ENCODE assay signal across 1 cellular context in genomic region chr2:58046585-58047372, GRCh38.
TF ChIP-seq lines count a peak whose summit lies in the region.

Gene VRK2 (plus strand): TSS chr2:58046806. CDS start chr2:58048832, 2,026 bp downstream.

TF ChIP-seq in HepG2, 621 proteins besides CTCF, POLR2A, EP300 and RAD21 (continued from another document and continues in another):
- TF ChIP-seq SIX4 (CRISPR knock-in tag; IDR thresholded peaks at IDR 0.05) (peak; percentile 39), POLR2G (IDR thresholded peaks at IDR 0.05; ENCODE audit: low read depth, low read length) (peak; percentile 95), CENPX (CRISPR knock-in tag; IDR thresholded peaks at IDR 0.05) (no peak), NONO (IDR thresholded peaks at IDR 0.05) (no peak), NONO (CRISPR knock-in tag; conservative IDR thresholded peaks at IDR 0.05) (peak; percentile 58), DPF2 (CRISPR knock-in tag; IDR thresholded peaks at IDR 0.05; ENCODE audit: borderline replicate concordance, low read depth) (no peak), ZFP62 (CRISPR knock-in tag; IDR thresholded peaks at IDR 0.05) (no peak), CCDC6 (CRISPR knock-in tag; IDR thresholded peaks at IDR 0.05) (peak; percentile 91), PBX3 (CRISPR knock-in tag; IDR thresholded peaks at IDR 0.05; ENCODE audit: borderline replicate concordance) (peak; percentile 90), HDAC6 (IDR thresholded peaks at IDR 0.05; ENCODE audit: low read depth, low read length) (no peak), BORCS8-MEF2B (CRISPR knock-in tag; IDR thresholded peaks at IDR 0.05) (peak; percentile 93), CHD2 (IDR thresholded peaks at IDR 0.05; ENCODE audit: low read depth, low read length) (peak; percentile 41; the same call in 1 of the 2 replicates), ZBTB2 (CRISPR knock-in tag; IDR thresholded peaks at IDR 0.05; ENCODE audit: low read depth) (peak; percentile 79), PCBP1 (IDR thresholded peaks at IDR 0.05; ENCODE audit: borderline replicate concordance, low read depth, low read length) (peak; percentile 77; the same call in 1 of the 2 replicates), ZNF431 (CRISPR knock-in tag; IDR thresholded peaks at IDR 0.05; ENCODE audit: borderline replicate concordance, low read depth) (peak; percentile 80), ZNF747 (CRISPR knock-in tag; IDR thresholded peaks at IDR 0.05; ENCODE audit: borderline replicate concordance) (peak; percentile 95), NKX3-1 (CRISPR knock-in tag; IDR thresholded peaks at IDR 0.05) (peak; percentile 96), U2AF2 (IDR thresholded peaks at IDR 0.05; ENCODE audit: low read depth, low read length) (no peak), EEA1 (CRISPR knock-in tag; IDR thresholded peaks at IDR 0.05; ENCODE audit: borderline replicate concordance) (peak; percentile 90), RERE (CRISPR knock-in tag; IDR thresholded peaks at IDR 0.05; ENCODE audit: low read depth) (no peak; the same call in 1 of the 2 replicates), ZNF317 (CRISPR knock-in tag; IDR thresholded peaks at IDR 0.05) (peak; percentile 83), ZNF766 (CRISPR knock-in tag; IDR thresholded peaks at IDR 0.05; ENCODE audit: borderline replicate concordance) (peak; percentile 97; the same call in 1 of the 2 replicates), ZNF589 (CRISPR knock-in tag; conservative IDR thresholded peaks at IDR 0.05) (no peak), ZSCAN12 (CRISPR knock-in tag; IDR thresholded peaks at IDR 0.05) (peak; percentile 90), ZMYM4 (CRISPR knock-in tag; IDR thresholded peaks at IDR 0.05) (peak; percentile 87), MAFK (conservative IDR thresholded peaks at IDR 0.05 in 1 of 2, IDR thresholded peaks at IDR 0.05 in 1 of 2; ENCODE audit: low read length in 2 of 2) (peak in 1 of 2 experiments; percentile 27; a peak in 2 of 4 replicates), PCBP2 (optimal IDR thresholded peaks at IDR 0.05; ENCODE audit: low read depth, low read length, poor library complexity, severe bottlenecking) (no peak), ZFP36 (IDR thresholded peaks at IDR 0.05; ENCODE audit: borderline replicate concordance, low read depth, low read length, partially characterized antibody) (no peak), ZNF496 (CRISPR knock-in tag; IDR thresholded peaks at IDR 0.05; ENCODE audit: insufficient replicate concordance) (no peak), JUNB (CRISPR knock-in tag; IDR thresholded peaks at IDR 0.05; ENCODE audit: borderline replicate concordance) (0 out of 2 replicates have a peak, but pooled peaks have one; percentile 74), ZNF737 (CRISPR knock-in tag; IDR thresholded peaks at IDR 0.05; ENCODE audit: borderline replicate concordance) (peak; percentile 96), ZNF558 (CRISPR knock-in tag; IDR thresholded peaks at IDR 0.05; ENCODE audit: borderline replicate concordance) (peak; percentile 98), ZNF660 (CRISPR knock-in tag; IDR thresholded peaks at IDR 0.05; ENCODE audit: borderline replicate concordance, low read depth) (0 out of 2 replicates have a peak, but pooled peaks have one; percentile 90), ZFP91 (CRISPR knock-in tag; IDR thresholded peaks at IDR 0.05; ENCODE audit: borderline replicate concordance) (peak; percentile 98), RORA (CRISPR knock-in tag; IDR thresholded peaks at IDR 0.05) (peak; percentile 82; the same call in 1 of the 2 replicates), THYN1 (CRISPR knock-in tag; IDR thresholded peaks at IDR 0.05; ENCODE audit: borderline replicate concordance, low read depth) (no peak), KLF13 (CRISPR knock-in tag; IDR thresholded peaks at IDR 0.05) (peak; percentile 95), RCOR2 (CRISPR knock-in tag; IDR thresholded peaks at IDR 0.05) (peak; percentile 64; the same call in 1 of the 2 replicates), ZNF468 (CRISPR knock-in tag; IDR thresholded peaks at IDR 0.05) (0 out of 2 replicates have a peak, but pooled peaks have one; percentile 66), ZNF180 (CRISPR knock-in tag; IDR thresholded peaks at IDR 0.05; ENCODE audit: borderline replicate concordance, low read depth) (no peak; the same call in 1 of the 2 replicates)
- TF ChIP-seq, protein P1, sequence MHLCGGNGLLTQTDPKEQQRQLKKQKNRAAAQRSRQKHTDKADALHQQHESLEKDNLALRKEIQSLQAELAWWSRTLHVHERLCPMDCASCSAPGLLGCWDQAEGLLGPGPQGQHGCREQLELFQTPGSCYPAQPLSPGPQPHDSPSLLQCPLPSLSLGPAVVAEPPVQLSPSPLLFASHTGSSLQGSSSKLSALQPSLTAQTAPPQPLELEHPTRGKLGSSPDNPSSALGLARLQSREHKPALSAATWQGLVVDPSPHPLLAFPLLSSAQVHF (CRISPR knock-in tag; IDR thresholded peaks at IDR 0.05) = peak; percentile 86
- TF ChIP-seq, protein P2, sequence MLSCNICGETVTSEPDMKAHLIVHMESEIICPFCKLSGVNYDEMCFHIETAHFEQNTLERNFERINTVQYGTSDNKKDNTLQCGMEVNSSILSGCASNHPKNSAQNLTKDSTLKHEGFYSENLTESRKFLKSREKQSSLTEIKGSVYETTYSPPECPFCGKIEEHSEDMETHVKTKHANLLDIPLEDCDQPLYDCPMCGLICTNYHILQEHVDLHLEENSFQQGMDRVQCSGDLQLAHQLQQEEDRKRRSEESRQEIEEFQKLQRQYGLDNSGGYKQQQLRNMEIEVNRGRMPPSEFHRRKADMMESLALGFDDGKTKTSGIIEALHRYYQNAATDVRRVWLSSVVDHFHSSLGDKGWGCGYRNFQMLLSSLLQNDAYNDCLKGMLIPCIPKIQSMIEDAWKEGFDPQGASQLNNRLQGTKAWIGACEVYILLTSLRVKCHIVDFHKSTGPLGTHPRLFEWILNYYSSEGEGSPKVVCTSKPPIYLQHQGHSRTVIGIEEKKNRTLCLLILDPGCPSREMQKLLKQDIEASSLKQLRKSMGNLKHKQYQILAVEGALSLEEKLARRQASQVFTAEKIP (CRISPR knock-in tag; IDR thresholded peaks at IDR 0.05; ENCODE audit: borderline replicate concordance) = peak; percentile 82; the same call in 1 of the 2 replicates
- TF ChIP-seq, protein P3, sequence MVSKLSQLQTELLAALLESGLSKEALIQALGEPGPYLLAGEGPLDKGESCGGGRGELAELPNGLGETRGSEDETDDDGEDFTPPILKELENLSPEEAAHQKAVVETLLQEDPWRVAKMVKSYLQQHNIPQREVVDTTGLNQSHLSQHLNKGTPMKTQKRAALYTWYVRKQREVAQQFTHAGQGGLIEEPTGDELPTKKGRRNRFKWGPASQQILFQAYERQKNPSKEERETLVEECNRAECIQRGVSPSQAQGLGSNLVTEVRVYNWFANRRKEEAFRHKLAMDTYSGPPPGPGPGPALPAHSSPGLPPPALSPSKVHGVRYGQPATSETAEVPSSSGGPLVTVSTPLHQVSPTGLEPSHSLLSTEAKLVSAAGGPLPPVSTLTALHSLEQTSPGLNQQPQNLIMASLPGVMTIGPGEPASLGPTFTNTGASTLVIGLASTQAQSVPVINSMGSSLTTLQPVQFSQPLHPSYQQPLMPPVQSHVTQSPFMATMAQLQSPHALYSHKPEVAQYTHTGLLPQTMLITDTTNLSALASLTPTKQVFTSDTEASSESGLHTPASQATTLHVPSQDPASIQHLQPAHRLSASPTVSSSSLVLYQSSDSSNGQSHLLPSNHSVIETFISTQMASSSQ (IDR thresholded peaks at IDR 0.05; ENCODE audit: low read depth) = no peak
- TF ChIP-seq, protein P3 (CRISPR knock-in tag; IDR thresholded peaks at IDR 0.05; ENCODE audit: borderline replicate concordance) = peak; percentile 82; the same call in 1 of the 2 replicates
- TF ChIP-seq, protein P4, sequence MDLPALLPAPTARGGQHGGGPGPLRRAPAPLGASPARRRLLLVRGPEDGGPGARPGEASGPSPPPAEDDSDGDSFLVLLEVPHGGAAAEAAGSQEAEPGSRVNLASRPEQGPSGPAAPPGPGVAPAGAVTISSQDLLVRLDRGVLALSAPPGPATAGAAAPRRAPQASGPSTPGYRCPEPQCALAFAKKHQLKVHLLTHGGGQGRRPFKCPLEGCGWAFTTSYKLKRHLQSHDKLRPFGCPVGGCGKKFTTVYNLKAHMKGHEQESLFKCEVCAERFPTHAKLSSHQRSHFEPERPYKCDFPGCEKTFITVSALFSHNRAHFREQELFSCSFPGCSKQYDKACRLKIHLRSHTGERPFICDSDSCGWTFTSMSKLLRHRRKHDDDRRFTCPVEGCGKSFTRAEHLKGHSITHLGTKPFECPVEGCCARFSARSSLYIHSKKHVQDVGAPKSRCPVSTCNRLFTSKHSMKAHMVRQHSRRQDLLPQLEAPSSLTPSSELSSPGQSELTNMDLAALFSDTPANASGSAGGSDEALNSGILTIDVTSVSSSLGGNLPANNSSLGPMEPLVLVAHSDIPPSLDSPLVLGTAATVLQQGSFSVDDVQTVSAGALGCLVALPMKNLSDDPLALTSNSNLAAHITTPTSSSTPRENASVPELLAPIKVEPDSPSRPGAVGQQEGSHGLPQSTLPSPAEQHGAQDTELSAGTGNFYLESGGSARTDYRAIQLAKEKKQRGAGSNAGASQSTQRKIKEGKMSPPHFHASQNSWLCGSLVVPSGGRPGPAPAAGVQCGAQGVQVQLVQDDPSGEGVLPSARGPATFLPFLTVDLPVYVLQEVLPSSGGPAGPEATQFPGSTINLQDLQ (CRISPR knock-in tag; IDR thresholded peaks at IDR 0.05) = peak; percentile 84; the same call in 1 of the 2 replicates
